9 cellular contexts compared by ENCODE assay signal in genomic region chr6:158290659-158291058, GRCh38. TPM values are rescaled to one million over a fixed set of nuclear protein-coding genes. Genes with fewer than 3 reads are reported as not detected.
DNase-seq lines count a peak whose midpoint lies in the region; ATAC-seq lines count a peak whose summit lies in the region.
"Had no signal": no experiment of that assay in that cellular context is flagged by ENCODE, and none has a peak within 500 bp of the region (broad histone marks: within the 10 kb centered on the region; RNA-seq: fewer than 3 reads in every experiment).

No MANE protein-coding gene starts in this region.

- POLR2A ChIA-PET in naive thymus-derived CD8-positive, alpha-beta T cell (lab: Charles Lee), result interaction anchor here (1.4 kb wide), 2 partner anchors 9 to 58 kb away, joined by 3 to 4 read pairs; no protein-coding TSS in a partner anchor

- H3K27ac ChIP-seq in substantia nigra (ENCODE audit: low read depth, low read length, poor library complexity, severe bottlenecking), result no peak overlapping the region

- H3K27me3 Mint-ChIP-seq in naive thymus-derived CD8-positive, alpha-beta T cell, result no peaks in the 10 kb centered on the region

- H3K36me3 Mint-ChIP-seq in naive thymus-derived CD8-positive, alpha-beta T cell, result peaks cover 0 to 13% (median 8%) of the 10 kb centered on the region in 3 donors

- H3K9me3 Mint-ChIP-seq in naive thymus-derived CD8-positive, alpha-beta T cell, result peaks cover 0 to 3% (median 0%) of the 10 kb centered on the region in 9 donors

- H3K27ac Mint-ChIP-seq in naive thymus-derived CD8-positive, alpha-beta T cell, result peak overlapping the region; percentile 81 to 94 (median 89)

- ATAC-seq in HG03159 (IDR thresholded peaks at IDR 0.05; ENCODE audit: unreplicated experiment) (peak; percentile 88), GM18873 (IDR thresholded peaks at IDR 0.05; ENCODE audit: low FRiP score, unreplicated experiment) (no peak)
- peak; percentile 96 to 99 for ATAC-seq in naive thymus-derived CD8-positive, alpha-beta T cell

- peaks cover 19 to 63% (median 42%) of the 10 kb centered on the region in 4 donors for H3K4me1 Mint-ChIP-seq in naive thymus-derived CD8-positive, alpha-beta T cell

- DNase-seq in GM19240 (ENCODE audit: insufficient read length, low spot score), result peak; percentile 59
- DNase-seq in activated CD4-positive, alpha-beta T cell treated with anti-CD3 and anti-CD28 coated beads, Interleukin-2, amount 50 U/mL, for 48 hours, result peak; percentile 58 to 62
- DNase-seq in naive thymus-derived CD8-positive, alpha-beta T cell, result peak in 8 of 10 donors; percentile 13 to 72 (median 54)
- DNase-seq in Ammon's horn (ENCODE audit: low spot score), result no peak
- no peak for DNase-seq in substantia nigra (lab: John Stamatoyannopoulos, UW)
- no peak for DNase-seq in DMS153 treated with DMSO at 0.1 percent for 48 hours (lab: John Stamatoyannopoulos, UW; ENCODE audit: unreplicated experiment)
- DNase-seq: IMR-90 had no signal

- peak overlapping the region; percentile 75 to 87 (median 79) for H3K4me3 Mint-ChIP-seq in naive thymus-derived CD8-positive, alpha-beta T cell

RNA-seq across cellular contexts. Expression of gene TULP4, which starts 21.6 kb away (rescaled TPM):
- 10 to 100 TPM; 51.5 to 59.5 TPM for total RNA-seq in naive thymus-derived CD8-positive, alpha-beta T cell
- 10 to 100 TPM; 18.9 to 25.8 (median 24.2) TPM for polyA plus RNA-seq in naive thymus-derived CD8-positive, alpha-beta T cell

Comparison
In these comparisons a context has a peak if more than half of its experiments do, and no peak if none do; other contexts are left out.
1. DNase-seq: peak in GM19240 (single experiment), activated CD4-positive, alpha-beta T cell treated with anti-CD3 and anti-CD28 coated beads, Interleukin-2, amount 50 U/mL, for 48 hours (2 of 2) and naive thymus-derived CD8-positive, alpha-beta T cell (8 of 10); none in Ammon's horn (single experiment), substantia nigra (0 of 49) and DMS153 treated with DMSO at 0.1 percent for 48 hours (single experiment).